Comparison of ENCODE assay signal across 1 cellular context in the genomic region with DNA sequence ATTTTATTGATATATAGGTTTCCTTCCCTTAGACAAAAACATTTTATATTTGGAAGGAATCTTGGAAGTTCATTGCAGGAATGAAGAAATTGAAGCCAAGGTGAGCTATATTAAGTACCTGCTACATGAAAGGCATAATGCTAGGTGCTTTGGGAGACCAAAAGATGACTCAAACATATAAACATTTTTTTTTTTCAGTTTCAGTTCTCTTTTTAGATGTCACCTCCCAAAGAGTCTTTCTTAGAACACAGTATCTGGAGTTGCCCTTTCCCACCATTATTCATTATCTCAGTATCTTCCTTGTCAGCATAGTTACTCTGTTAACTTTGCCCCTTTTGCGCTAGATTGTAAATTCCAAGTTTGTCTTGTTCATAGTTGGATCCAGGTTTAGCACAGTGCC.
TF ChIP-seq lines count a peak whose summit lies in the region.

No MANE protein-coding gene starts in this region.

TF ChIP-seq in K562, 482 proteins besides CTCF, POLR2A, EP300 and RAD21:
- TF ChIP-seq, protein P1, sequence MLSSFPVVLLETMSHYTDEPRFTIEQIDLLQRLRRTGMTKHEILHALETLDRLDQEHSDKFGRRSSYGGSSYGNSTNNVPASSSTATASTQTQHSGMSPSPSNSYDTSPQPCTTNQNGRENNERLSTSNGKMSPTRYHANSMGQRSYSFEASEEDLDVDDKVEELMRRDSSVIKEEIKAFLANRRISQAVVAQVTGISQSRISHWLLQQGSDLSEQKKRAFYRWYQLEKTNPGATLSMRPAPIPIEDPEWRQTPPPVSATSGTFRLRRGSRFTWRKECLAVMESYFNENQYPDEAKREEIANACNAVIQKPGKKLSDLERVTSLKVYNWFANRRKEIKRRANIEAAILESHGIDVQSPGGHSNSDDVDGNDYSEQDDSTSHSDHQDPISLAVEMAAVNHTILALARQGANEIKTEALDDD (IDR thresholded peaks at IDR 0.05) = no peak
- TF ChIP-seq, protein P2, sequence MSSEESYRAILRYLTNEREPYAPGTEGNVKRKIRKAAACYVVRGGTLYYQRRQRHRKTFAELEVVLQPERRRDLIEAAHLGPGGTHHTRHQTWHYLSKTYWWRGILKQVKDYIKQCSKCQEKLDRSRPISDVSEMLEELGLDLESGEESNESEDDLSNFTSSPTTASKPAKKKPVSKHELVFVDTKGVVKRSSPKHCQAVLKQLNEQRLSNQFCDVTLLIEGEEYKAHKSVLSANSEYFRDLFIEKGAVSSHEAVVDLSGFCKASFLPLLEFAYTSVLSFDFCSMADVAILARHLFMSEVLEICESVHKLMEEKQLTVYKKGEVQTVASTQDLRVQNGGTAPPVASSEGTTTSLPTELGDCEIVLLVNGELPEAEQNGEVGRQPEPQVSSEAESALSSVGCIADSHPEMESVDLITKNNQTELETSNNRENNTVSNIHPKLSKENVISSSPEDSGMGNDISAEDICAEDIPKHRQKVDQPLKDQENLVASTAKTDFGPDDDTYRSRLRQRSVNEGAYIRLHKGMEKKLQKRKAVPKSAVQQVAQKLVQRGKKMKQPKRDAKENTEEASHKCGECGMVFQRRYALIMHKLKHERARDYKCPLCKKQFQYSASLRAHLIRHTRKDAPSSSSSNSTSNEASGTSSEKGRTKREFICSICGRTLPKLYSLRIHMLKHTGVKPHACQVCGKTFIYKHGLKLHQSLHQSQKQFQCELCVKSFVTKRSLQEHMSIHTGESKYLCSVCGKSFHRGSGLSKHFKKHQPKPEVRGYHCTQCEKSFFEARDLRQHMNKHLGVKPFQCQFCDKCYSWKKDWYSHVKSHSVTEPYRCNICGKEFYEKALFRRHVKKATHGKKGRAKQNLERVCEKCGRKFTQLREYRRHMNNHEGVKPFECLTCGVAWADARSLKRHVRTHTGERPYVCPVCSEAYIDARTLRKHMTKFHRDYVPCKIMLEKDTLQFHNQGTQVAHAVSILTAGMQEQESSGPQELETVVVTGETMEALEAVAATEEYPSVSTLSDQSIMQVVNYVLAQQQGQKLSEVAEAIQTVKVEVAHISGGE (CRISPR knock-in tag; IDR thresholded peaks at IDR 0.05) = no peak
- TF ChIP-seq RBFOX2 (IDR thresholded peaks at IDR 0.05; ENCODE audit: low read depth, low read length) (no peak), PML (IDR thresholded peaks at IDR 0.05; ENCODE audit: low read length) (no peak), CC2D1A (IDR thresholded peaks at IDR 0.05) (no peak), POLR3G (IDR thresholded peaks at IDR 0.05; ENCODE audit: extremely low read depth, insufficient read length, insufficient replicate concordance) (no peak), MITF (IDR thresholded peaks at IDR 0.05) (no peak), E2F3 (CRISPR knock-in tag; IDR thresholded peaks at IDR 0.05) (no peak), BRF2 (IDR thresholded peaks at IDR 0.05; ENCODE audit: borderline replicate concordance, insufficient read depth, insufficient read length) (no peak), ESRRB (CRISPR knock-in tag; IDR thresholded peaks at IDR 0.05; ENCODE audit: borderline replicate concordance) (no peak), RFX7 (CRISPR knock-in tag; IDR thresholded peaks at IDR 0.05) (no peak), ZNF253 (CRISPR knock-in tag; conservative IDR thresholded peaks at IDR 0.05) (no peak), ZNF324 (CRISPR knock-in tag; IDR thresholded peaks at IDR 0.05) (no peak), ATF6 (CRISPR knock-in tag; IDR thresholded peaks at IDR 0.05) (no peak)
- TF ChIP-seq, protein P3, sequence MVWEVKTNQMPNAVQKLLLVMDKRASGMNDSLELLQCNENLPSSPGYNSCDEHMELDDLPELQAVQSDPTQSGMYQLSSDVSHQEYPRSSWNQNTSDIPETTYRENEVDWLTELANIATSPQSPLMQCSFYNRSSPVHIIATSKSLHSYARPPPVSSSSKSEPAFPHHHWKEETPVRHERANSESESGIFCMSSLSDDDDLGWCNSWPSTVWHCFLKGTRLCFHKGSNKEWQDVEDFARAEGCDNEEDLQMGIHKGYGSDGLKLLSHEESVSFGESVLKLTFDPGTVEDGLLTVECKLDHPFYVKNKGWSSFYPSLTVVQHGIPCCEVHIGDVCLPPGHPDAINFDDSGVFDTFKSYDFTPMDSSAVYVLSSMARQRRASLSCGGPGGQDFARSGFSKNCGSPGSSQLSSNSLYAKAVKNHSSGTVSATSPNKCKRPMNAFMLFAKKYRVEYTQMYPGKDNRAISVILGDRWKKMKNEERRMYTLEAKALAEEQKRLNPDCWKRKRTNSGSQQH (CRISPR knock-in tag; IDR thresholded peaks at IDR 0.05) = no peak
